In genomic region chr19:3370728-3371591, GRCh38 we compare ENCODE assay signal across 1 cellular context.
TF ChIP-seq lines count a peak whose summit lies in the region.

No MANE protein-coding gene starts in this region.

TF ChIP-seq in IMR-90, 13 proteins besides CTCF, POLR2A, EP300 and RAD21 (continued from another document):
- TF ChIP-seq FOS (IDR thresholded peaks at IDR 0.05; ENCODE audit: low read depth, low read length), result no peak
- TF ChIP-seq RFX5 (IDR thresholded peaks at IDR 0.05; ENCODE audit: low read depth, low read length), result no peak
- TF ChIP-seq CEBPB (IDR thresholded peaks at IDR 0.05; ENCODE audit: low read depth, low read length), result no peak
- no peak for TF ChIP-seq MXI1 (IDR thresholded peaks at IDR 0.05; ENCODE audit: borderline replicate concordance, low read depth, low read length)
- TF ChIP-seq MAFK (IDR thresholded peaks at IDR 0.05; ENCODE audit: low read depth, low read length), result no peak
- no peak for TF ChIP-seq CHD1 (IDR thresholded peaks at IDR 0.05; ENCODE audit: low read depth, low read length)
